In genomic region chr14:100372357-100373048, GRCh38 we compare ENCODE assay signal across 14 cellular contexts. TPM values are rescaled to one million over a fixed set of nuclear protein-coding genes. Genes with fewer than 3 reads are reported as not detected.
A peak's percentile ranks its signal among the peaks of the same experiment; 100 is the strongest.
DNase-seq lines count a peak whose midpoint lies in the region; ATAC-seq and TF ChIP-seq lines count a peak whose summit lies in the region.
"Had no signal": no experiment of that assay in that cellular context is flagged by ENCODE, and none has a peak within 500 bp of the region (broad histone marks: within the 10 kb centered on the region; RNA-seq: fewer than 3 reads in every experiment).

No MANE protein-coding gene starts in this region.

- POLR2A ChIA-PET in activated CD4-positive, alpha-beta memory T cell treated with anti-CD3 and anti-CD28 coated beads for 36 hours (lab: Charles Lee): interaction anchor here (0.9 to 1.6 kb wide), 5 partner anchors 11 to 88 kb away, joined by 3 to 5 read pairs (median 4); no protein-coding TSS in a partner anchor

- peaks cover 20% of the 10 kb centered on the region for H3K36me3 ChIP-seq in left ventricle myocardium inferior
- H3K36me3 ChIP-seq in hepatocyte (replicated peaks; ENCODE audit: insufficient read depth, low read depth): no peaks in the 10 kb centered on the region
- H3K36me3 ChIP-seq in subcutaneous abdominal adipose tissue (ENCODE audit: control insufficient read depth in 5 of 5, insufficient read depth in 5 of 5, low read length in 5 of 5): peaks cover 5 to 20% (median 16%) of the 10 kb centered on the region in 5 donors
- H3K36me3 ChIP-seq: prostate gland had no signal

- H3K9ac ChIP-seq in subcutaneous abdominal adipose tissue (ENCODE audit: low read length in 5 of 5): peak overlapping the region in 4 of 5 donors; percentile 3 to 62 (median 25)

- CTCF ChIA-PET in activated CD4-positive, alpha-beta memory T cell treated with anti-CD3 and anti-CD28 coated beads for 36 hours (lab: Charles Lee): interaction anchor here (0.7 to 2.2 kb wide), 7 partner anchors 9 to 390 kb away, joined by 3 to 6 read pairs (median 4); no protein-coding TSS in a partner anchor

- H3K36me3 Mint-ChIP-seq in activated CD4-positive, alpha-beta memory T cell treated with anti-CD3 and anti-CD28 coated beads for 36 hours: peaks cover 72% of the 10 kb centered on the region

- H3K4me3 ChIP-seq in left ventricle myocardium inferior (peak overlapping the region; percentile 83), hepatocyte (no peak overlapping the region), subcutaneous abdominal adipose tissue (ENCODE audit: low read depth in 1 of 5, low read length in 5 of 5) (peak overlapping the region in 4 of 5 donors; percentile 43 to 78 (median 60))
- H3K4me3 ChIP-seq: prostate gland had no signal

- H4K20me1 ChIP-seq in hepatocyte (ENCODE audit: insufficient read depth, poor library complexity, severe bottlenecking): no peaks in the 10 kb centered on the region

- ATAC-seq in Right ventricle myocardium superior (ENCODE audit: poor library complexity) (no peak), HG03025 (IDR thresholded peaks at IDR 0.05; ENCODE audit: low FRiP score, unreplicated experiment) (no peak), HG02870 (IDR thresholded peaks at IDR 0.05; ENCODE audit: unreplicated experiment) (no peak)
- ATAC-seq: esophagus mucosa had no signal

- H3K79me2 ChIP-seq in hepatocyte: peaks cover 65% of the 10 kb centered on the region

- 51% methylated on average over 4 of the region's 4 CpGs for WGBS in hepatocyte (ENCODE audit: low lambda C conversion rate, missing lambda C conversion rate)

- H3K4me2 ChIP-seq in hepatocyte: peak overlapping the region; percentile 78

- peak overlapping the region; percentile 98 for H3K4me3 Mint-ChIP-seq in activated CD4-positive, alpha-beta memory T cell treated with anti-CD3 and anti-CD28 coated beads for 36 hours

- TF ChIP-seq CTCF in left ventricle myocardium inferior (IDR thresholded peaks at IDR 0.05; ENCODE audit: borderline replicate concordance): no peak
- TF ChIP-seq CTCF in hepatocyte (IDR thresholded peaks at IDR 0.05; ENCODE audit: poor library complexity): no peak

- no peaks in the 10 kb centered on the region for H3K9me3 Mint-ChIP-seq in activated CD4-positive, alpha-beta memory T cell treated with anti-CD3 and anti-CD28 coated beads for 36 hours
- H3K9me3 Mint-ChIP-seq: CD4-positive, alpha-beta T cell; IgD-negative memory B cell had no signal

- no peak overlapping the region for H2AFZ ChIP-seq in hepatocyte

- intact Hi-C loops in left ventricle myocardium inferior (cut with micrococcal nuclease): loop anchor here (10.0 kb wide), 1 partner anchor 88 kb away; no protein-coding TSS in a partner anchor
- intact Hi-C loops in Right ventricle myocardium superior (cut with DNase I): loop anchor here (10.0 kb wide), 1 partner anchor 88 kb away; no protein-coding TSS in a partner anchor
- intact Hi-C loops in activated CD4-positive, alpha-beta memory T cell treated with anti-CD3 and anti-CD28 coated beads for 36 hours (cut with micrococcal nuclease): loop anchor here (10.0 kb wide), 4 partner anchors 398 to 1712 kb away; partner anchors contain the start of gene HSP90AA1

- no peaks in the 10 kb centered on the region for H3K9me3 ChIP-seq in left ventricle myocardium inferior (replicated peaks)
- no peaks in the 10 kb centered on the region for H3K9me3 ChIP-seq in hepatocyte (ENCODE audit: low read depth)
- no peaks in the 10 kb centered on the region for H3K9me3 ChIP-seq in subcutaneous abdominal adipose tissue (ENCODE audit: control insufficient read depth in 5 of 5, low read length in 5 of 5)
- H3K9me3 ChIP-seq: prostate gland had no signal

- DNase-seq in left ventricle myocardium inferior (no peak), Right ventricle myocardium superior (no peak), hepatocyte (ENCODE audit: low spot score) (no peak)
- DNase-seq in activated CD4-positive, alpha-beta memory T cell treated with anti-CD3 and anti-CD28 coated beads for 36 hours: no peak
- no peak for DNase-seq in NK-92 treated with Interleukin-12 subunit alpha and Interleukin-12 subunit beta, amount 100 ng/mL, for 24 hours (lab: John Stamatoyannopoulos, UW)
- DNase-seq: CD4-positive, alpha-beta T cell; NCI-H2107 had no signal

- H3K4me1 ChIP-seq in left ventricle myocardium inferior: peaks cover 76% of the 10 kb centered on the region
- H3K4me1 ChIP-seq in hepatocyte (ENCODE audit: insufficient read depth): peaks cover 9% of the 10 kb centered on the region
- peaks cover 3 to 51% (median 26%) of the 10 kb centered on the region in 5 donors for H3K4me1 ChIP-seq in subcutaneous abdominal adipose tissue (ENCODE audit: control insufficient read depth in 5 of 5, insufficient read depth in 5 of 5, low read length in 5 of 5)

- H3K27ac Mint-ChIP-seq in activated CD4-positive, alpha-beta memory T cell treated with anti-CD3 and anti-CD28 coated beads for 36 hours: peak overlapping the region; percentile 100
- H3K27ac Mint-ChIP-seq: CD4-positive, alpha-beta T cell had no signal

- H3K27me3 ChIP-seq in left ventricle myocardium inferior (ENCODE audit: low read depth) (no peaks in the 10 kb centered on the region), hepatocyte (no peaks in the 10 kb centered on the region), subcutaneous abdominal adipose tissue (ENCODE audit: control insufficient read depth in 5 of 5, insufficient read depth in 4 of 5, low read length in 5 of 5) (no peaks in the 10 kb centered on the region)

- peaks cover 1% of the 10 kb centered on the region for H3K27me3 Mint-ChIP-seq in activated CD4-positive, alpha-beta memory T cell treated with anti-CD3 and anti-CD28 coated beads for 36 hours
- H3K27me3 Mint-ChIP-seq: CD4-positive, alpha-beta T cell; IgD-negative memory B cell had no signal

- peaks cover 71% of the 10 kb centered on the region for H3K4me1 Mint-ChIP-seq in activated CD4-positive, alpha-beta memory T cell treated with anti-CD3 and anti-CD28 coated beads for 36 hours (ENCODE audit: low read depth)

- H3K27ac ChIP-seq in left ventricle myocardium inferior (replicated peaks): peak overlapping the region; percentile 96
- peak overlapping the region; percentile 93 for H3K27ac ChIP-seq in hepatocyte
- H3K27ac ChIP-seq in subcutaneous abdominal adipose tissue (ENCODE audit: low read depth, low read length): peak overlapping the region; percentile 98

- no peaks in the 10 kb centered on the region for H3K9me2 ChIP-seq in hepatocyte (replicated peaks; ENCODE audit: insufficient read depth)

RNA-seq across cellular contexts. Expression of gene WDR25, which starts 3.8 kb away (rescaled TPM):
- total RNA-seq in left ventricle myocardium inferior (5.4 TPM), Right ventricle myocardium superior (3.9 TPM), hepatocyte (14.1 and 18.7 TPM in 2 replicates)
- 1 to 10 TPM; 6.6 to 7.5 TPM for total RNA-seq in activated CD4-positive, alpha-beta memory T cell treated with anti-CD3 and anti-CD28 coated beads for 36 hours
- 19.7 and 22.8 TPM in 2 replicates for polyA plus RNA-seq in hepatocyte

RNA-seq across cellular contexts. Expression of gene SLC25A47, which starts 49.4 kb away (rescaled TPM):
- not detected for total RNA-seq in left ventricle myocardium inferior
- not detected for total RNA-seq in Right ventricle myocardium superior
- not detected for total RNA-seq in activated CD4-positive, alpha-beta memory T cell treated with anti-CD3 and anti-CD28 coated beads for 36 hours
- 1.6 and 1.8 TPM in 2 replicates for total RNA-seq in hepatocyte
- polyA plus RNA-seq in hepatocyte: 0.77 and 1.8 TPM in 2 replicates
- total RNA-seq: CD4-positive, alpha-beta T cell; esophagus mucosa; kidney epithelial cell had no signal
- polyA plus RNA-seq: IgD-negative memory B cell had no signal
